In the genomic region with DNA sequence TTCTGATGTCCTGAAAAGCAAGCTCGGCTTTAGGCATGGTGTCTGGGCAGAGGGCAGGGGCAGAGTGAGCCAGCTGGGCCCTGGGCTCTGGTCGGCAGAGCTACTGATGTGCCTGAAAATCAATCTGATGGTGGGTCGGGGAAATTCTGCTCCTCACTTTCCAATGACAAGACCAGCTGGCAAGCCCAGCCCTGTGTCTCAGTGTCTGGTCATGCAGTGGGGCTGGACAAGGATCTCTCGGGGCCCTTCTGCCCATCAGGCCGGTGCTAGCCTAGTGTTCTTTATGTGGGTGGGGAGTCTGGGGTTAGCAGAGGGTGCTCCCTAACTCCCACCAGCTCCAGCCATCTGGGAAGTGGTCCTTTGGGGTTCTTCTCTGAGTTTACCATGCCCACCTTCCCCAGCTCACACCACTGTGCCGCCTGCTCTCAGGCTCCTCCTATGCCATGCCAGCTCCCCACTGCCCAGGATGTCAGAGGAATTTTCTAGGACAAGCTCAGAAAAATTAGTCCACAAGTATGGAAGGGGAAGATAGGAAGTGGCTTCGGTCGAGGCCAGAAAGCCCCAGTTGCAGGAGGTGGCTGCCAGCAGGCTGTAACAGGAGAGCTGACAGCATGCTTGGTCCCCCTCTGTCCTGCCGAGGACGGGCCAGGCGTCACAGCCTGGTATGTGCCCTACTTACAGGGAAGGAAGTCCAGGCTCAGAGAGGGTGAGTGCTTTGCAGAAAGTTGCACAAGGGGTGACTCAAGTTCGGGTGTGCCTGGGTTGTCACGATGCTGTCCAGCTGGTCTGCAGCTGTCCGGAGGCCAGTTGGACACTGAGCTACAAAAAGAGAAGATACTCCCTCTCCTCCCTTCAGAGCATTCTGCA, we compare ENCODE assay signal across 11 cellular contexts.
DNase-seq lines count a peak whose midpoint lies in the region; ATAC-seq and TF ChIP-seq lines count a peak whose summit lies in the region.
"Had no signal": no experiment of that assay in that cellular context is flagged by ENCODE, and none has a peak within 500 bp of the region (broad histone marks: within the 10 kb centered on the region; RNA-seq: fewer than 3 reads in every experiment).

No MANE protein-coding gene starts in this region.

- H3K4me1 Mint-ChIP-seq in activated naive CD8-positive, alpha-beta T cell treated with anti-CD3 and anti-CD28 coated beads, Interleukin-2, amount 50 U/mL, for 24 hours: no peaks in the 10 kb centered on the region

- no peak overlapping the region for H3K4me3 Mint-ChIP-seq in activated naive CD8-positive, alpha-beta T cell treated with anti-CD3 and anti-CD28 coated beads, Interleukin-2, amount 50 U/mL, for 24 hours

- peaks cover 2% of the 10 kb centered on the region for H3K27me3 Mint-ChIP-seq in activated naive CD8-positive, alpha-beta T cell treated with anti-CD3 and anti-CD28 coated beads, Interleukin-2, amount 50 U/mL, for 24 hours

- TF ChIP-seq CTCF in foreskin fibroblast (IDR thresholded peaks at IDR 0.05; ENCODE audit: low read depth, low read length): no peak

- H3K27ac Mint-ChIP-seq in activated naive CD8-positive, alpha-beta T cell treated with anti-CD3 and anti-CD28 coated beads, Interleukin-2, amount 50 U/mL, for 24 hours: no peak overlapping the region

- no peak for ATAC-seq in activated naive CD8-positive, alpha-beta T cell treated with anti-CD3 and anti-CD28 coated beads, Interleukin-2, amount 50 U/mL, for 24 hours

- H3K4me3 ChIP-seq in foreskin fibroblast (ENCODE audit: low read depth in 1 of 2, low read length in 2 of 2): no peak overlapping the region

- peak; percentile 46 for DNase-seq in activated effector memory CD4-positive, alpha-beta T cell treated with anti-CD3 and anti-CD28 coated beads, Interleukin-2, amount 50 U/mL, for 16 hours
- DNase-seq in activated effector memory CD4-positive, alpha-beta T cell treated with Interleukin-2 at 50 U/mL for 16 hours: no peak
- DNase-seq in foreskin fibroblast: peak; percentile 84
- peak; percentile 19 for DNase-seq in mucosa of gallbladder (ENCODE audit: low spot score)
- no peak for DNase-seq in NCI-H1694 (lab: John Stamatoyannopoulos, UW)
- DNase-seq in activated naive CD8-positive, alpha-beta T cell treated with anti-CD3 and anti-CD28 coated beads, Interleukin-2, amount 50 U/mL, for 24 hours: no peak
- DNase-seq in midbrain (lab: John Stamatoyannopoulos, UW): no peak
- no peak for DNase-seq in occipital lobe (lab: John Stamatoyannopoulos, UW)
- DNase-seq: brain microvascular endothelial cell, DMS53, NCI-H510A had no signal

- no peaks in the 10 kb centered on the region for H3K9me3 Mint-ChIP-seq in activated naive CD8-positive, alpha-beta T cell treated with anti-CD3 and anti-CD28 coated beads, Interleukin-2, amount 50 U/mL, for 24 hours

- H3K36me3 Mint-ChIP-seq in activated naive CD8-positive, alpha-beta T cell treated with anti-CD3 and anti-CD28 coated beads, Interleukin-2, amount 50 U/mL, for 24 hours (ENCODE audit: low read depth): no peaks in the 10 kb centered on the region

Comparison
In these comparisons a context has a peak if more than half of its experiments do, and no peak if none do; other contexts are left out.
1. DNase-seq: peak in activated effector memory CD4-positive, alpha-beta T cell treated with anti-CD3 and anti-CD28 coated beads, Interleukin-2, amount 50 U/mL, for 16 hours (single experiment), foreskin fibroblast (2 of 2) and mucosa of gallbladder (single experiment); none in activated effector memory CD4-positive, alpha-beta T cell treated with Interleukin-2 at 50 U/mL for 16 hours (single experiment), NCI-H1694 (single experiment), activated naive CD8-positive, alpha-beta T cell treated with anti-CD3 and anti-CD28 coated beads, Interleukin-2, amount 50 U/mL, for 24 hours (single experiment), midbrain (single experiment) and occipital lobe (single experiment).